ENCODE assay signal across 9 cellular contexts in genomic region chr2:100580474-100581264, GRCh38. TPM values are rescaled to one million over a fixed set of nuclear protein-coding genes. Genes with fewer than 3 reads are reported as not detected.
DNase-seq lines count a peak whose midpoint lies in the region; ATAC-seq lines count a peak whose summit lies in the region.
"Had no signal": no experiment of that assay in that cellular context is flagged by ENCODE, and none has a peak within 500 bp of the region (broad histone marks: within the 10 kb centered on the region; RNA-seq: fewer than 3 reads in every experiment).

No MANE protein-coding gene starts in this region.

- peaks cover 26 to 35% (median 31%) of the 10 kb centered on the region in 10 experiments for H3K4me1 ChIP-seq in BLaER1 treated with 17β-estradiol and CSF1 and Interleukin-3, amounts not matched to agents 10 nM and 100 nM
- no peaks in the 10 kb centered on the region for H3K4me1 ChIP-seq in SJCRH30

- H3K9ac ChIP-seq in BLaER1 treated with 17β-estradiol and CSF1 and Interleukin-3, amounts not matched to agents 10 nM and 100 nM: peak overlapping the region; percentile 48 to 76 (median 67)

- H3K27me3 ChIP-seq in BLaER1 treated with 17β-estradiol and CSF1 and Interleukin-3, amounts not matched to agents 10 nM and 100 nM: no peaks in the 10 kb centered on the region
- H3K27me3 ChIP-seq in SJCRH30: no peaks in the 10 kb centered on the region

- peak overlapping the region; percentile 3 to 57 (median 30); a peak in 17 of 20 replicates for H3K4me3 ChIP-seq in BLaER1 treated with 17β-estradiol and CSF1 and Interleukin-3, amounts not matched to agents 10 nM and 100 nM
- H3K4me3 ChIP-seq in SJCRH30: no peak overlapping the region

- intact Hi-C loops in posterior cingulate gyrus (cut with DNase I): no loop called here

- peak overlapping the region; percentile 65 to 88 (median 80) for H3K4me2 ChIP-seq in BLaER1 treated with 17β-estradiol and CSF1 and Interleukin-3, amounts not matched to agents 10 nM and 100 nM

- peak; percentile 79 for ATAC-seq in GM21447 (IDR thresholded peaks at IDR 0.05; ENCODE audit: unreplicated experiment)

- DNase-seq in activated T-cell treated with anti-CD3 and anti-CD28 coated beads for 48 hours (ENCODE audit: low read depth): peak; percentile 10
- DNase-seq in midbrain (lab: John Stamatoyannopoulos, UW): peak; percentile 8
- no peak for DNase-seq in SJCRH30
- DNase-seq in HK-2 (ENCODE audit: unreplicated experiment): no peak
- DNase-seq in posterior cingulate gyrus: no peak

- H4K20me1 ChIP-seq in BLaER1 treated with 17β-estradiol and CSF1 and Interleukin-3, amounts not matched to agents 10 nM and 100 nM: no peaks in the 10 kb centered on the region

- peaks cover 12 to 34% (median 24%) of the 10 kb centered on the region in 11 experiments; a peak in 21 of 22 replicates for H3K36me3 ChIP-seq in BLaER1 treated with 17β-estradiol and CSF1 and Interleukin-3, amounts not matched to agents 10 nM and 100 nM
- H3K36me3 ChIP-seq in KOPT-K1 (ENCODE audit: insufficient read depth, low read length) (peaks cover 19% of the 10 kb centered on the region), SJCRH30 (no peaks in the 10 kb centered on the region)

- H3K27ac ChIP-seq in BLaER1 treated with 17β-estradiol and CSF1 and Interleukin-3, amounts not matched to agents 10 nM and 100 nM: peak overlapping the region; percentile 71 to 92 (median 83)
- H3K27ac ChIP-seq in KOPT-K1 (ENCODE audit: low read depth, low read length, poor library complexity, severe bottlenecking) (peak overlapping the region; percentile 91), SJCRH30 (no peak overlapping the region)
- H3K27ac ChIP-seq: C4-2B had no signal

- peaks cover 0 to 6% (median 0%) of the 10 kb centered on the region in 11 experiments; a peak in 2 of 22 replicates for H3K9me3 ChIP-seq in BLaER1 treated with 17β-estradiol and CSF1 and Interleukin-3, amounts not matched to agents 10 nM and 100 nM (replicated peaks in 1 of 11)
- no peaks in the 10 kb centered on the region for H3K9me3 ChIP-seq in KOPT-K1 (ENCODE audit: insufficient read depth, low read length, poor library complexity, severe bottlenecking)
- no peaks in the 10 kb centered on the region for H3K9me3 ChIP-seq in SJCRH30 (replicated peaks)

RNA-seq across cellular contexts. Expression of gene PDCL3, which starts 17.9 kb away (rescaled TPM):
- 22.4 and 23.1 TPM in 2 replicates for total RNA-seq in SJCRH30 (2014; rRNA removed; shearing (Covaris generic))

Comparison
In these comparisons a context has a peak if more than half of its experiments do, and no peak if none do; other contexts are left out.
1. DNase-seq: peak in activated T-cell treated with anti-CD3 and anti-CD28 coated beads for 48 hours (single experiment) and midbrain (single experiment); none in SJCRH30 (0 of 2), HK-2 (single experiment) and posterior cingulate gyrus (0 of 10).